33 cellular contexts compared by ENCODE assay signal in the genomic region with DNA sequence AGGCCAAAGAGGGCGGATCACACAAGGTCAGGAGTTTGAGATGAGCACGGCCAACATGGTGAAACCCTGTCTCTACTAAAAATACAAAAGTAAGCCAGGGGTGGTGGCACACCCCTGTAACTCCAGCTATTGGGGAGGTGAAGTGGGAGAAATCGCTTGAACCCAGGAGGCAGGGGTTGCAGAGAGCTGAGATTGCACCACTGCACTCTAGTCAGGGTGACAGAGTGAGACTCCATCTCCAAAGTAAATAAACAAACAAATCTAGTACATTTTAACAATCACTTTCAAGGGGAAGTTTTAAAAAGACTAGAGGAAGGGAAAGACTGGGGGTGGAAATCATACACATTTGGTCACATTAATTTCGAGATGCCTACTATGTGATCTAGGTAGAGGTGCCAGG.
"Had no signal": no experiment of that assay in that cellular context is flagged by ENCODE, and none has a peak within 500 bp of the region (broad histone marks: within the 10 kb centered on the region; RNA-seq: fewer than 3 reads in every experiment).

No MANE protein-coding gene starts in this region.

- H3K27me3 ChIP-seq: brain microvascular endothelial cell had no signal

- H3K27ac Mint-ChIP-seq: activated CD4-positive, alpha-beta T cell treated with anti-CD3 and anti-CD28 coated beads, Interleukin-2, amount 10 ng/mL, durations not matched to agents 24 days and 14 days; activated naive CD8-positive, alpha-beta T cell treated with anti-CD3 and anti-CD28 coated beads for 36 hours; activated T-helper 1 cell treated with anti-CD3 and anti-CD28 coated beads, Interleukin-12 subunit alpha, Interleukin-12 subunit beta, Interleukin-2, Interleukin-4 antibody, amounts not matched to agents 30 ng/mL and 10 ng/mL and 1 ng/mL, durations not matched to agents 14 hours and 24 hours and 36 hours had no signal

- H3K4me2 ChIP-seq: KMS-11 had no signal

- ATAC-seq: PC-3, Right ventricle myocardium inferior, SK-N-SH treated with all-trans-retinoic acid at 6 μM for 48 hours had no signal

- FAIRE-seq: RCC 7860 had no signal

- H3K4me3 Mint-ChIP-seq: activated CD4-positive, alpha-beta T cell treated with anti-CD3 and anti-CD28 coated beads, Interleukin-2, amount 10 ng/mL, durations not matched to agents 24 days and 14 days; activated naive CD8-positive, alpha-beta T cell treated with anti-CD3 and anti-CD28 coated beads for 36 hours; activated T-helper 1 cell treated with anti-CD3 and anti-CD28 coated beads, Interleukin-12 subunit alpha, Interleukin-12 subunit beta, Interleukin-2, Interleukin-4 antibody, amounts not matched to agents 30 ng/mL and 10 ng/mL and 1 ng/mL, durations not matched to agents 14 hours and 24 hours and 36 hours had no signal

- H3K9ac ChIP-seq: KMS-11 had no signal

- DNase-seq: activated CD4-positive, alpha-beta T cell treated with anti-CD3 and anti-CD28 coated beads for 1 hour; activated CD4-positive, alpha-beta T cell treated with anti-CD3 and anti-CD28 coated beads, Interleukin-2, amount 10 ng/mL, durations not matched to agents 24 days and 14 days; activated CD4-positive, alpha-beta T cell treated with anti-CD3 and anti-CD28 coated beads, Interleukin-2, amount 50 U/mL, for 48 hours; activated CD4-positive, CD25-positive, alpha-beta regulatory T cell; activated effector memory CD4-positive, alpha-beta T cell treated with anti-CD3 and anti-CD28 coated beads, Interleukin-2, amount 50 U/mL, for 16 hours; activated naive CD4-positive, alpha-beta T cell; activated naive CD4-positive, alpha-beta T cell treated with anti-CD3 and anti-CD28 coated beads, Interleukin-2, amount 50 U/mL, for 16 hours; activated naive CD8-positive, alpha-beta T cell treated with anti-CD3 and anti-CD28 coated beads for 36 hours; amniotic stem cell; aorta; brain microvascular endothelial cell; central memory CD4-positive, alpha-beta T cell; MM.1S; MV-4-11; NCI-H1092; NCI-H1436 treated with DMSO at 0.1 percent for 48 hours; NCI-H1694 treated with DMSO at 0.1 percent for 48 hours; NCI-H2029; NCI-H345; NCI-H524 treated with DMSO at 0.1 percent for 48 hours; PC-3; SIG-M5; SW 1271; T-helper 1 cell; T-helper 2 cell; T-helper 9 cell had no signal

- H3K27me3 Mint-ChIP-seq: activated CD4-positive, alpha-beta T cell treated with anti-CD3 and anti-CD28 coated beads, Interleukin-2, amount 10 ng/mL, durations not matched to agents 24 days and 14 days; activated naive CD8-positive, alpha-beta T cell treated with anti-CD3 and anti-CD28 coated beads for 36 hours had no signal

- H3K9me3 Mint-ChIP-seq: activated CD4-positive, alpha-beta T cell treated with anti-CD3 and anti-CD28 coated beads, Interleukin-2, amount 10 ng/mL, durations not matched to agents 24 days and 14 days; activated naive CD8-positive, alpha-beta T cell treated with anti-CD3 and anti-CD28 coated beads for 36 hours; activated T-helper 1 cell treated with anti-CD3 and anti-CD28 coated beads, Interleukin-12 subunit alpha, Interleukin-12 subunit beta, Interleukin-2, Interleukin-4 antibody, amounts not matched to agents 30 ng/mL and 10 ng/mL and 1 ng/mL, durations not matched to agents 14 hours and 24 hours and 36 hours had no signal

- H3K27ac ChIP-seq: brain microvascular endothelial cell, KMS-11, RWPE1, VCaP had no signal
